1 cellular context compared by ENCODE assay signal in the genomic region with DNA sequence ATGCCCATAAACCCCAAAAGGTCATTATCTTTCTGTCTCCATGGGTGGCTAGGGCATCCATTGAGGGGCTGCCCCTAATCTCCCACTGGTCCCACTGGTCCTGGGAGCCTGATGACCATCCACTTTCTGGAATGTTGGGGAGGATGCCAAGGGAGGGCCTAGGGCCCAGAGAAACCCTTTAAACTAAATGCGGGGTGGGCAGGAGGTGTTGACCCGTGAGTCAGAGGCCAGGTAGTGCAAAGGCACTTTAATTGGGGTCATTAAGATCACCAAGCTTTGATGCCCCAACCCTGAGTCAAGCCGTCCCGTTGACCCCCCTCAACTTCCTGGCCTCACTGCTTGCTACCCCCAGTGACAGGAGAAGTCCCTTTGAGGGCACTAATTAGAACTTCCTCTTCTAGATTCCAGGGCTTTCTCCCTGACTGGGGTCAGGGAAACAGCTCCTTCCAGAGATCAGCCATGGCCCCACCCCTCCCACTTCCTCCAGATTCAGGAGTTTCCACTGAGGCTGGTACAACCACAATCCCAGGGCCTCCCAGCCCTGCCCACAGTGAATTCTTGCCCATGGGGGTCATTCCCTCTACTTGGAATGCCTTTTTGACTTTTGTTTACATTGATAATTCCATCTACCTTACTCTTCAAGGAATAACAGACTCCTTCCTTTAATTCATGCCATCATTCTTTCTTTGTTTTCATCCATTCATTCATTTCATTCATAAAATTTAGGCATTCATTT.
TF ChIP-seq lines count a peak whose summit lies in the region.

No MANE protein-coding gene starts in this region.

TF ChIP-seq in HCT116, 20 proteins besides CTCF, POLR2A, EP300 and RAD21 (continued from another document):
- TF ChIP-seq SP1 (IDR thresholded peaks at IDR 0.05; ENCODE audit: low read depth): peak; percentile 31; the same call in 1 of the 2 replicates
